In genomic region chr6:100266512-100266911, GRCh38 we compare ENCODE assay signal across 1 cellular context.
TF ChIP-seq lines count a peak whose summit lies in the region.

No MANE protein-coding gene starts in this region.

TF ChIP-seq in GM23338, 12 proteins besides CTCF, POLR2A, EP300 and RAD21:
- TF ChIP-seq, protein P1, sequence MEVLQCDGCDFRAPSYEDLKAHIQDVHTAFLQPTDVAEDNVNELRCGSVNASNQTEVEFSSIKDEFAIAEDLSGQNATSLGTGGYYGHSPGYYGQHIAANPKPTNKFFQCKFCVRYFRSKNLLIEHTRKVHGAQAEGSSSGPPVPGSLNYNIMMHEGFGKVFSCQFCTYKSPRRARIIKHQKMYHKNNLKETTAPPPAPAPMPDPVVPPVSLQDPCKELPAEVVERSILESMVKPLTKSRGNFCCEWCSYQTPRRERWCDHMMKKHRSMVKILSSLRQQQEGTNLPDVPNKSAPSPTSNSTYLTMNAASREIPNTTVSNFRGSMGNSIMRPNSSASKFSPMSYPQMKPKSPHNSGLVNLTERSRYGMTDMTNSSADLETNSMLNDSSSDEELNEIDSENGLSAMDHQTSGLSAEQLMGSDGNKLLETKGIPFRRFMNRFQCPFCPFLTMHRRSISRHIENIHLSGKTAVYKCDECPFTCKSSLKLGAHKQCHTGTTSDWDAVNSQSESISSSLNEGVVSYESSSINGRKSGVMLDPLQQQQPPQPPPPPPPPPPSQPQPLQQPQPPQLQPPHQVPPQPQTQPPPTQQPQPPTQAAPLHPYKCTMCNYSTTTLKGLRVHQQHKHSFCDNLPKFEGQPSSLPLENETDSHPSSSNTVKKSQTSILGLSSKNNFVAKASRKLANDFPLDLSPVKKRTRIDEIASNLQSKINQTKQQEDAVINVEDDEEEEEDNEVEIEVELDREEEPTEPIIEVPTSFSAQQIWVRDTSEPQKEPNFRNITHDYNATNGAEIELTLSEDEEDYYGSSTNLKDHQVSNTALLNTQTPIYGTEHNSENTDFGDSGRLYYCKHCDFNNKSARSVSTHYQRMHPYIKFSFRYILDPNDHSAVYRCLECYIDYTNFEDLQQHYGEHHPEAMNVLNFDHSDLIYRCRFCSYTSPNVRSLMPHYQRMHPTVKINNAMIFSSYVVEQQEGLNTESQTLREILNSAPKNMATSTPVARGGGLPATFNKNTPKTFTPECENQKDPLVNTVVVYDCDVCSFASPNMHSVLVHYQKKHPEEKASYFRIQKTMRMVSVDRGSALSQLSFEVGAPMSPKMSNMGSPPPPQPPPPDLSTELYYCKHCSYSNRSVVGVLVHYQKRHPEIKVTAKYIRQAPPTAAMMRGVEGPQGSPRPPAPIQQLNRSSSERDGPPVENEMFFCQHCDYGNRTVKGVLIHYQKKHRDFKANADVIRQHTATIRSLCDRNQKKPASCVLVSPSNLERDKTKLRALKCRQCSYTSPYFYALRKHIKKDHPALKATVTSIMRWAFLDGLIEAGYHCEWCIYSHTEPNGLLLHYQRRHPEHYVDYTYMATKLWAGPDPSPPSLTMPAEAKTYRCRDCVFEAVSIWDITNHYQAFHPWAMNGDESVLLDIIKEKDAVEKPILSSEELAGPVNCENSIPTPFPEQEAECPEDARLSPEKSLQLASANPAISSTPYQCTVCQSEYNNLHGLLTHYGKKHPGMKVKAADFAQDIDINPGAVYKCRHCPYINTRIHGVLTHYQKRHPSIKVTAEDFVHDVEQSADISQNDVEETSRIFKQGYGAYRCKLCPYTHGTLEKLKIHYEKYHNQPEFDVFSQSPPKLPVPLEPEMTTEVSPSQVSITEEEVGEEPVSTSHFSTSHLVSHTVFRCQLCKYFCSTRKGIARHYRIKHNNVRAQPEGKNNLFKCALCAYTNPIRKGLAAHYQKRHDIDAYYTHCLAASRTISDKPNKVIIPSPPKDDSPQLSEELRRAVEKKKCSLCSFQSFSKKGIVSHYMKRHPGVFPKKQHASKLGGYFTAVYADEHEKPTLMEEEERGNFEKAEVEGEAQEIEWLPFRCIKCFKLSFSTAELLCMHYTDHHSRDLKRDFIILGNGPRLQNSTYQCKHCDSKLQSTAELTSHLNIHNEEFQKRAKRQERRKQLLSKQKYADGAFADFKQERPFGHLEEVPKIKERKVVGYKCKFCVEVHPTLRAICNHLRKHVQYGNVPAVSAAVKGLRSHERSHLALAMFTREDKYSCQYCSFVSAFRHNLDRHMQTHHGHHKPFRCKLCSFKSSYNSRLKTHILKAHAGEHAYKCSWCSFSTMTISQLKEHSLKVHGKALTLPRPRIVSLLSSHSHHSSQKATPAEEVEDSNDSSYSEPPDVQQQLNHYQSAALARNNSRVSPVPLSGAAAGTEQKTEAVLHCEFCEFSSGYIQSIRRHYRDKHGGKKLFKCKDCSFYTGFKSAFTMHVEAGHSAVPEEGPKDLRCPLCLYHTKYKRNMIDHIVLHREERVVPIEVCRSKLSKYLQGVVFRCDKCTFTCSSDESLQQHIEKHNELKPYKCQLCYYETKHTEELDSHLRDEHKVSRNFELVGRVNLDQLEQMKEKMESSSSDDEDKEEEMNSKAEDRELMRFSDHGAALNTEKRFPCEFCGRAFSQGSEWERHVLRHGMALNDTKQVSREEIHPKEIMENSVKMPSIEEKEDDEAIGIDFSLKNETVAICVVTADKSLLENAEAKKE (CRISPR knock-in tag; IDR thresholded peaks at IDR 0.05), result no peak
- TF ChIP-seq ZNF114 (CRISPR knock-in tag; IDR thresholded peaks at IDR 0.05), result no peak
- TF ChIP-seq, protein P2, sequence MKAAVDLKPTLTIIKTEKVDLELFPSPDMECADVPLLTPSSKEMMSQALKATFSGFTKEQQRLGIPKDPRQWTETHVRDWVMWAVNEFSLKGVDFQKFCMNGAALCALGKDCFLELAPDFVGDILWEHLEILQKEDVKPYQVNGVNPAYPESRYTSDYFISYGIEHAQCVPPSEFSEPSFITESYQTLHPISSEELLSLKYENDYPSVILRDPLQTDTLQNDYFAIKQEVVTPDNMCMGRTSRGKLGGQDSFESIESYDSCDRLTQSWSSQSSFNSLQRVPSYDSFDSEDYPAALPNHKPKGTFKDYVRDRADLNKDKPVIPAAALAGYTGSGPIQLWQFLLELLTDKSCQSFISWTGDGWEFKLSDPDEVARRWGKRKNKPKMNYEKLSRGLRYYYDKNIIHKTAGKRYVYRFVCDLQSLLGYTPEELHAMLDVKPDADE (IDR thresholded peaks at IDR 0.05), result no peak
- TF ChIP-seq EZH2 (IDR thresholded peaks at IDR 0.05; ENCODE audit: low read depth, unreplicated experiment), result no peak
- TF ChIP-seq, protein P3, sequence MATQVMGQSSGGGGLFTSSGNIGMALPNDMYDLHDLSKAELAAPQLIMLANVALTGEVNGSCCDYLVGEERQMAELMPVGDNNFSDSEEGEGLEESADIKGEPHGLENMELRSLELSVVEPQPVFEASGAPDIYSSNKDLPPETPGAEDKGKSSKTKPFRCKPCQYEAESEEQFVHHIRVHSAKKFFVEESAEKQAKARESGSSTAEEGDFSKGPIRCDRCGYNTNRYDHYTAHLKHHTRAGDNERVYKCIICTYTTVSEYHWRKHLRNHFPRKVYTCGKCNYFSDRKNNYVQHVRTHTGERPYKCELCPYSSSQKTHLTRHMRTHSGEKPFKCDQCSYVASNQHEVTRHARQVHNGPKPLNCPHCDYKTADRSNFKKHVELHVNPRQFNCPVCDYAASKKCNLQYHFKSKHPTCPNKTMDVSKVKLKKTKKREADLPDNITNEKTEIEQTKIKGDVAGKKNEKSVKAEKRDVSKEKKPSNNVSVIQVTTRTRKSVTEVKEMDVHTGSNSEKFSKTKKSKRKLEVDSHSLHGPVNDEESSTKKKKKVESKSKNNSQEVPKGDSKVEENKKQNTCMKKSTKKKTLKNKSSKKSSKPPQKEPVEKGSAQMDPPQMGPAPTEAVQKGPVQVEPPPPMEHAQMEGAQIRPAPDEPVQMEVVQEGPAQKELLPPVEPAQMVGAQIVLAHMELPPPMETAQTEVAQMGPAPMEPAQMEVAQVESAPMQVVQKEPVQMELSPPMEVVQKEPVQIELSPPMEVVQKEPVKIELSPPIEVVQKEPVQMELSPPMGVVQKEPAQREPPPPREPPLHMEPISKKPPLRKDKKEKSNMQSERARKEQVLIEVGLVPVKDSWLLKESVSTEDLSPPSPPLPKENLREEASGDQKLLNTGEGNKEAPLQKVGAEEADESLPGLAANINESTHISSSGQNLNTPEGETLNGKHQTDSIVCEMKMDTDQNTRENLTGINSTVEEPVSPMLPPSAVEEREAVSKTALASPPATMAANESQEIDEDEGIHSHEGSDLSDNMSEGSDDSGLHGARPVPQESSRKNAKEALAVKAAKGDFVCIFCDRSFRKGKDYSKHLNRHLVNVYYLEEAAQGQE (IDR thresholded peaks at IDR 0.05; ENCODE audit: unreplicated experiment), result no peak
- no peak for TF ChIP-seq STAT1 (IDR thresholded peaks at IDR 0.05; ENCODE audit: unreplicated experiment)
- no peak for TF ChIP-seq EZH2phosphoT487 (IDR thresholded peaks at IDR 0.05; ENCODE audit: unreplicated experiment)
- TF ChIP-seq POLR2AphosphoS5 (IDR thresholded peaks at IDR 0.05; ENCODE audit: low read depth), result no peak
- TF ChIP-seq JUNB (IDR thresholded peaks at IDR 0.05; ENCODE audit: unreplicated experiment), result no peak
- TF ChIP-seq NANOG (IDR thresholded peaks at IDR 0.05; ENCODE audit: borderline replicate concordance), result no peak
- no peak for TF ChIP-seq ZNF331 (CRISPR knock-in tag; IDR thresholded peaks at IDR 0.05; ENCODE audit: low read depth)
- TF ChIP-seq CREB1 (CRISPR knock-in tag; IDR thresholded peaks at IDR 0.05; ENCODE audit: low read depth), result no peak
